In genomic region chr1:22045604-22046228, GRCh38 we compare ENCODE assay signal across 17 cellular contexts. TPM values are rescaled to one million over a fixed set of nuclear protein-coding genes. Genes with fewer than 3 reads are reported as not detected.
DNase-seq lines count a peak whose midpoint lies in the region; ATAC-seq lines count a peak whose summit lies in the region.
"Had no signal": no experiment of that assay in that cellular context is flagged by ENCODE, and none has a peak within 500 bp of the region (broad histone marks: within the 10 kb centered on the region; RNA-seq: fewer than 3 reads in every experiment).

No MANE protein-coding gene starts in this region.

- no peaks in the 10 kb centered on the region for H3K27me3 Mint-ChIP-seq in stimulated activated naive CD8-positive, alpha-beta T cell treated with anti-CD3 and anti-CD28 coated beads, Interleukin-15, Interleukin-2, amounts not matched to agents 100 ng/mL and 50 ng/mL, for 24 hours
- H3K27me3 Mint-ChIP-seq in stimulated activated naive CD8-positive, alpha-beta T cell treated with anti-CD3 and anti-CD28 coated beads, Interleukin-15, amount 100 ng/mL, for 72 hours: no peaks in the 10 kb centered on the region
- H3K27me3 Mint-ChIP-seq in activated T-helper 2 cell treated with anti-CD3 and anti-CD28 coated beads, Interferon-gamma antibody, Interleukin-2, Interleukin-4, amounts not matched to agents 10 μg/mL and 5 μg/mL and 100 μg/mL, durations not matched to agents 14 hours and 24 hours and 36 hours (ENCODE audit: low read depth): no peaks in the 10 kb centered on the region

- H3K9me3 Mint-ChIP-seq in stimulated activated naive CD8-positive, alpha-beta T cell treated with anti-CD3 and anti-CD28 coated beads, Interleukin-15, Interleukin-2, amounts not matched to agents 100 ng/mL and 50 ng/mL, for 24 hours: peaks cover 5% of the 10 kb centered on the region
- H3K9me3 Mint-ChIP-seq in stimulated activated naive CD8-positive, alpha-beta T cell treated with anti-CD3 and anti-CD28 coated beads, Interleukin-15, amount 100 ng/mL, for 72 hours: peaks cover 6 to 8% of the 10 kb centered on the region in 2 donors
- peaks cover 6% of the 10 kb centered on the region for H3K9me3 Mint-ChIP-seq in activated T-helper 2 cell treated with anti-CD3 and anti-CD28 coated beads, Interferon-gamma antibody, Interleukin-2, Interleukin-4, amounts not matched to agents 10 μg/mL and 5 μg/mL and 100 μg/mL, durations not matched to agents 14 hours and 24 hours and 36 hours

- H3K4me1 Mint-ChIP-seq in stimulated activated naive CD8-positive, alpha-beta T cell treated with anti-CD3 and anti-CD28 coated beads, Interleukin-15, Interleukin-2, amounts not matched to agents 100 ng/mL and 50 ng/mL, for 24 hours (ENCODE audit: low read depth): peaks cover 64% of the 10 kb centered on the region
- peaks cover 69% of the 10 kb centered on the region for H3K4me1 Mint-ChIP-seq in stimulated activated naive CD8-positive, alpha-beta T cell treated with anti-CD3 and anti-CD28 coated beads, Interleukin-15, amount 100 ng/mL, for 72 hours
- H3K4me1 Mint-ChIP-seq in activated T-helper 2 cell treated with anti-CD3 and anti-CD28 coated beads, Interferon-gamma antibody, Interleukin-2, Interleukin-4, amounts not matched to agents 10 μg/mL and 5 μg/mL and 100 μg/mL, durations not matched to agents 14 hours and 24 hours and 36 hours (ENCODE audit: low read depth): peaks cover 49% of the 10 kb centered on the region

- ATAC-seq in stimulated activated naive CD8-positive, alpha-beta T cell treated with anti-CD3 and anti-CD28 coated beads, Interleukin-15, amount 100 ng/mL, for 72 hours: no peak
- ATAC-seq in left colon (peak; percentile 53), HG03196 (IDR thresholded peaks at IDR 0.05; ENCODE audit: unreplicated experiment) (no peak)
- ATAC-seq: activated T-cell treated with anti-CD3 and anti-CD28 coated beads, Interleukin-2, amount 50 U/mL, for 4 hours; left lung had no signal

- intact Hi-C loops in activated T-helper 2 cell treated with anti-CD3 and anti-CD28 coated beads, Interferon-gamma antibody, Interleukin-2, Interleukin-4, amounts not matched to agents 10 μg/mL and 5 μg/mL and 100 μg/mL, durations not matched to agents 14 hours and 24 hours and 36 hours (cut with micrococcal nuclease): no loop called here
- intact Hi-C loops in left colon (cut with DNase I, micrococcal nuclease): no loop called here

- H3K27ac Mint-ChIP-seq in stimulated activated naive CD8-positive, alpha-beta T cell treated with anti-CD3 and anti-CD28 coated beads, Interleukin-15, Interleukin-2, amounts not matched to agents 100 ng/mL and 50 ng/mL, for 24 hours: peak overlapping the region; percentile 40
- H3K27ac Mint-ChIP-seq in stimulated activated naive CD8-positive, alpha-beta T cell treated with anti-CD3 and anti-CD28 coated beads, Interleukin-15, amount 100 ng/mL, for 72 hours: peak overlapping the region in 1 of 2 donors; percentile 2
- peak overlapping the region; percentile 34 for H3K27ac Mint-ChIP-seq in activated T-helper 2 cell treated with anti-CD3 and anti-CD28 coated beads, Interferon-gamma antibody, Interleukin-2, Interleukin-4, amounts not matched to agents 10 μg/mL and 5 μg/mL and 100 μg/mL, durations not matched to agents 14 hours and 24 hours and 36 hours

- no peak overlapping the region for H3K4me3 Mint-ChIP-seq in stimulated activated naive CD8-positive, alpha-beta T cell treated with anti-CD3 and anti-CD28 coated beads, Interleukin-15, Interleukin-2, amounts not matched to agents 100 ng/mL and 50 ng/mL, for 24 hours
- no peak overlapping the region for H3K4me3 Mint-ChIP-seq in stimulated activated naive CD8-positive, alpha-beta T cell treated with anti-CD3 and anti-CD28 coated beads, Interleukin-15, amount 100 ng/mL, for 72 hours
- H3K4me3 Mint-ChIP-seq in activated T-helper 2 cell treated with anti-CD3 and anti-CD28 coated beads, Interferon-gamma antibody, Interleukin-2, Interleukin-4, amounts not matched to agents 10 μg/mL and 5 μg/mL and 100 μg/mL, durations not matched to agents 14 hours and 24 hours and 36 hours (ENCODE audit: low read depth): no peak overlapping the region
- H3K4me3 Mint-ChIP-seq: activated T-cell treated with anti-CD3 and anti-CD28 coated beads, Interleukin-2, amount 50 U/mL, for 4 hours had no signal

- DNase-seq in stimulated activated naive CD8-positive, alpha-beta T cell treated with anti-CD3 and anti-CD28 coated beads, Interleukin-15, amount 100 ng/mL, for 72 hours: no peak
- no peak for DNase-seq in activated T-helper 2 cell treated with anti-CD3 and anti-CD28 coated beads, Interferon-gamma antibody, Interleukin-2, Interleukin-4, amounts not matched to agents 10 μg/mL and 5 μg/mL and 100 μg/mL, durations not matched to agents 14 hours and 24 hours and 36 hours (ENCODE audit: low spot score)
- DNase-seq in left colon: no peak
- DNase-seq in HPDE6-E6E7 (ENCODE audit: extremely low spot score): no peak
- DNase-seq in DMS79 treated with DMSO at 0.1 percent for 48 hours (lab: John Stamatoyannopoulos, UW): no peak
- no peak for DNase-seq in H4 (ENCODE audit: low spot score)
- DNase-seq: activated CD4-positive, alpha-beta T cell treated with anti-CD3 and anti-CD28 coated beads for 48 hours; activated T-cell treated with anti-CD3 and anti-CD28 coated beads, Interleukin-2, amount 50 U/mL, for 4 hours; aorta; dermis blood vessel endothelial cell; NCI-H1105; NK-92 treated with Interleukin-12 subunit alpha and Interleukin-12 subunit beta, amount 100 ng/mL, for 24 hours; SHP77 had no signal

- peaks cover 5% of the 10 kb centered on the region for H3K36me3 Mint-ChIP-seq in stimulated activated naive CD8-positive, alpha-beta T cell treated with anti-CD3 and anti-CD28 coated beads, Interleukin-15, Interleukin-2, amounts not matched to agents 100 ng/mL and 50 ng/mL, for 24 hours (ENCODE audit: low read depth)
- peaks cover 5% of the 10 kb centered on the region for H3K36me3 Mint-ChIP-seq in activated T-helper 2 cell treated with anti-CD3 and anti-CD28 coated beads, Interferon-gamma antibody, Interleukin-2, Interleukin-4, amounts not matched to agents 10 μg/mL and 5 μg/mL and 100 μg/mL, durations not matched to agents 14 hours and 24 hours and 36 hours (ENCODE audit: low read depth)

RNA-seq across cellular contexts. Expression of gene CDC42, which starts 6.8 kb away (rescaled TPM):
- 342 and 350 TPM in 2 replicates for total RNA-seq in activated T-helper 2 cell treated with anti-CD3 and anti-CD28 coated beads, Interferon-gamma antibody, Interleukin-2, Interleukin-4, amounts not matched to agents 10 μg/mL and 5 μg/mL and 100 μg/mL, durations not matched to agents 14 hours and 24 hours and 36 hours
- 100 to 1,000 TPM; 269 to 323 TPM for total RNA-seq in left colon
- 384 and 429 TPM in 2 replicates for total RNA-seq in H4 (2014; rRNA removed; shearing (Covaris generic))

RNA-seq across cellular contexts. Expression of gene CELA3A, which starts 44.3 kb away (rescaled TPM):
- not detected in 2 replicates for total RNA-seq in activated T-helper 2 cell treated with anti-CD3 and anti-CD28 coated beads, Interferon-gamma antibody, Interleukin-2, Interleukin-4, amounts not matched to agents 10 μg/mL and 5 μg/mL and 100 μg/mL, durations not matched to agents 14 hours and 24 hours and 36 hours
- 1 to 10 TPM; 1.1 to 2.1 TPM for total RNA-seq in left colon
- not detected in 2 replicates for total RNA-seq in H4 (2014; rRNA removed; shearing (Covaris generic))
- total RNA-seq: dermis blood vessel endothelial cell, left lung, pulmonary artery endothelial cell had no signal
